ENCODE assay signal across 18 cellular contexts in genomic region chr12:21542412-21542811, GRCh38. TPM values are rescaled to one million over a fixed set of nuclear protein-coding genes. Genes with fewer than 3 reads are reported as not detected.
"Had no signal": no experiment of that assay in that cellular context is flagged by ENCODE, and none has a peak within 500 bp of the region (broad histone marks: within the 10 kb centered on the region; RNA-seq: fewer than 3 reads in every experiment).

No MANE protein-coding gene starts in this region.

- H3K27ac ChIP-seq: dorsolateral prefrontal cortex, epithelial cell of prostate, left lung, thyroid gland had no signal

- H3K4me1 ChIP-seq: left lung, thyroid gland had no signal

- ATAC-seq: activated CD4-positive, alpha-beta T cell treated with anti-CD3 and anti-CD28 coated beads for 36 hours; left lung; stimulated activated naive B cell treated with anti-CD40 and anti-IgM and Interleukin-4, amounts not matched to agents 10 μg/mL and 1 μg/mL and 100 μg/mL, for 72 hours; WTC11 had no signal

- H3K36me3 ChIP-seq: left lung, thyroid gland had no signal

- H3K4me3 ChIP-seq: dorsolateral prefrontal cortex, left lung, thyroid gland had no signal

- H3K9me3 ChIP-seq: left lung, thyroid gland had no signal

- H3K27me3 ChIP-seq: dorsolateral prefrontal cortex, left lung, thyroid gland had no signal

- DNase-seq: activated CD4-positive, alpha-beta memory T cell treated with anti-CD3 and anti-CD28 coated beads for 36 hours; activated CD4-positive, alpha-beta T cell treated with anti-CD3 and anti-CD28 coated beads for 36 hours; activated gamma-delta T cell treated with Interleukin-2 at 50 U/mL for 16 hours; activated naive CD8-positive, alpha-beta T cell treated with anti-CD3 and anti-CD28 coated beads, Interleukin-2, amount 10 ng/mL, durations not matched to agents 7 days and 5 days; activated T-cell treated with anti-CD3 and anti-CD28 coated beads for 4 hours; central memory CD4-positive, alpha-beta T cell; dorsolateral prefrontal cortex; endodermal cell; foreskin melanocyte; glutamatergic neuron; left lung; occipital lobe; retina; stimulated activated naive B cell treated with anti-CD40 and anti-IgM and Interleukin-4, amounts not matched to agents 10 μg/mL and 1 μg/mL and 100 μg/mL, for 72 hours; thyroid gland had no signal

RNA-seq across cellular contexts. Expression of gene SPX, which starts 16.3 kb away (rescaled TPM):
- total RNA-seq: posterior vena cava had no signal
